Comparison of ENCODE assay signal across 1 cellular context in the genomic region with DNA sequence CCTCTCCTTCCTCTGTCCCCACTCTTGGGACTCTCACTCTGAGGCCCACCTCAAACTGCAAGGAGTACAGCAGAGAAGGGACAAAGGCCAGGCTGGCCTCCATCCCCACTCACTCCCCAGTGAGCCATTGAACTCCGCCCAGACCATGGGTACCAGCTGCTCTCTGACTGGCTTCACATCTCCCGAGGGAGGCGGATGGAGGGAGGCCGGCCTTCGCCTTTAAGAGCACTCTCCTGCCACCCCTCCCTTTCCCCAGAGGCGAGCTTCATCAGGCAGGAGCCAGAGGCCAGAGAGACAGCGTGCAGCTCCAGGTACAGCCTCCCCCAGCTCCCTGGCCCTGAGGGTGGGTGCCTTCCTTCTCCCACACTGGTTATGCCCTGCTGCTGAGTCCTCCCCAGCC.
TF ChIP-seq lines count a peak whose summit lies in the region.

No MANE protein-coding gene starts in this region.

TF ChIP-seq in IMR-90, 13 proteins besides CTCF, POLR2A, EP300 and RAD21:
- TF ChIP-seq, protein P1, sequence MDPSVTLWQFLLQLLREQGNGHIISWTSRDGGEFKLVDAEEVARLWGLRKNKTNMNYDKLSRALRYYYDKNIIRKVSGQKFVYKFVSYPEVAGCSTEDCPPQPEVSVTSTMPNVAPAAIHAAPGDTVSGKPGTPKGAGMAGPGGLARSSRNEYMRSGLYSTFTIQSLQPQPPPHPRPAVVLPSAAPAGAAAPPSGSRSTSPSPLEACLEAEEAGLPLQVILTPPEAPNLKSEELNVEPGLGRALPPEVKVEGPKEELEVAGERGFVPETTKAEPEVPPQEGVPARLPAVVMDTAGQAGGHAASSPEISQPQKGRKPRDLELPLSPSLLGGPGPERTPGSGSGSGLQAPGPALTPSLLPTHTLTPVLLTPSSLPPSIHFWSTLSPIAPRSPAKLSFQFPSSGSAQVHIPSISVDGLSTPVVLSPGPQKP (IDR thresholded peaks at IDR 0.05; ENCODE audit: borderline replicate concordance, low read depth, low read length) = no peak
- TF ChIP-seq NFE2L2 (IDR thresholded peaks at IDR 0.05; ENCODE audit: low read depth, low read length) (no peak), USF2 (IDR thresholded peaks at IDR 0.05; ENCODE audit: low read depth, low read length) (no peak), MAFK (IDR thresholded peaks at IDR 0.05; ENCODE audit: low read depth, low read length) (no peak), CHD1 (IDR thresholded peaks at IDR 0.05; ENCODE audit: low read depth, low read length) (no peak), RCOR1 (IDR thresholded peaks at IDR 0.05; ENCODE audit: insufficient replicate concordance, low read length) (no peak), RFX5 (IDR thresholded peaks at IDR 0.05; ENCODE audit: low read depth, low read length) (no peak), SMC3 (IDR thresholded peaks at IDR 0.05; ENCODE audit: low read depth, low read length) (no peak), MXI1 (IDR thresholded peaks at IDR 0.05; ENCODE audit: borderline replicate concordance, low read depth, low read length) (no peak), MAZ (IDR thresholded peaks at IDR 0.05; ENCODE audit: borderline replicate concordance, low read depth, low read length) (no peak), CEBPB (IDR thresholded peaks at IDR 0.05; ENCODE audit: low read depth, low read length) (no peak), BHLHE40 (IDR thresholded peaks at IDR 0.05; ENCODE audit: low read depth, low read length) (no peak), FOS (IDR thresholded peaks at IDR 0.05; ENCODE audit: low read depth, low read length) (no peak)
